In genomic region chr19:19137556-19138109, GRCh38 we compare ENCODE assay signal across 6 cellular contexts. TPM values are rescaled to one million over a fixed set of nuclear protein-coding genes. Genes with fewer than 3 reads are reported as not detected.
A peak's percentile ranks its signal among the peaks of the same experiment; 100 is the strongest.
DNase-seq lines count a peak whose midpoint lies in the region; ATAC-seq and TF ChIP-seq lines count a peak whose summit lies in the region.

No MANE protein-coding gene starts in this region.

- TF ChIP-seq CTCF in AG10803 (conservative IDR thresholded peaks at IDR 0.05; ENCODE audit: low read length): no peak
- TF ChIP-seq CTCF in vagina (IDR thresholded peaks at IDR 0.05): no peak

- no peak for TF ChIP-seq POLR2A in vagina (IDR thresholded peaks at IDR 0.05)

- peak overlapping the region; percentile 53 for H3K9ac ChIP-seq in iPS-18a (ENCODE audit: low read length)

- H3K9me3 ChIP-seq in SJCRH30 (replicated peaks): no peaks in the 10 kb centered on the region
- no peaks in the 10 kb centered on the region for H3K9me3 ChIP-seq in iPS-18a (ENCODE audit: control insufficient read depth, low read depth, low read length)
- H3K9me3 ChIP-seq in vagina: no peaks in the 10 kb centered on the region

- intact Hi-C loops in vagina (cut with DNase I): loop anchor here (5.0 kb wide), 1 partner anchor 75 kb away; the partner anchor contains the start of gene SLC25A42

- DNase-seq in AG10803 (ENCODE audit: low read depth): peak; percentile 8
- DNase-seq in SJCRH30: peak in 1 of 2 experiments; percentile 26
- no peak for DNase-seq in vagina (ENCODE audit: extremely low spot score in 2 of 2)

- H3K4me1 ChIP-seq in SJCRH30: no peaks in the 10 kb centered on the region
- peaks cover 12% of the 10 kb centered on the region for H3K4me1 ChIP-seq in iPS-18a (ENCODE audit: control insufficient read depth, low read depth, low read length)
- H3K4me1 ChIP-seq in vagina: peaks cover 28% of the 10 kb centered on the region

- H3K27me3 ChIP-seq in SJCRH30: no peaks in the 10 kb centered on the region
- peaks cover 10% of the 10 kb centered on the region for H3K27me3 ChIP-seq in iPS-18a (ENCODE audit: control insufficient read depth, insufficient read depth, low read length)
- H3K27me3 ChIP-seq in vagina: no peaks in the 10 kb centered on the region

- ATAC-seq in HG02588 (IDR thresholded peaks at IDR 0.05; ENCODE audit: unreplicated experiment): no peak
- no peak for ATAC-seq in GM18873 (IDR thresholded peaks at IDR 0.05; ENCODE audit: low FRiP score, unreplicated experiment)

- H3K36me3 ChIP-seq in SJCRH30: no peaks in the 10 kb centered on the region
- no peaks in the 10 kb centered on the region for H3K36me3 ChIP-seq in iPS-18a (ENCODE audit: control insufficient read depth, low read depth, low read length)
- no peaks in the 10 kb centered on the region for H3K36me3 ChIP-seq in vagina

- H3K4me3 ChIP-seq in AG10803 (ENCODE audit: low read length) (peak overlapping the region; percentile 97), SJCRH30 (peak overlapping the region; percentile 67), iPS-18a (ENCODE audit: low read length) (peak overlapping the region; percentile 74), vagina (peak overlapping the region; percentile 68 to 95)

- H3K27ac ChIP-seq in SJCRH30 (peak overlapping the region; percentile 36), iPS-18a (ENCODE audit: low read length) (no peak overlapping the region), vagina (peak overlapping the region; percentile 72)

RNA-seq across cellular contexts. Expression of gene TMEM161A, which starts 0.6 kb away (rescaled TPM):
- total RNA-seq in SJCRH30 (2014; rRNA removed; shearing (Covaris generic)): 23.3 and 23.4 TPM in 2 replicates
- total RNA-seq in vagina: 31.7 TPM

RNA-seq across cellular contexts. Expression of gene MEF2B, which starts 32.4 kb away (rescaled TPM):
- not detected in 2 replicates for total RNA-seq in SJCRH30 (2014; rRNA removed; shearing (Covaris generic))
- not detected for total RNA-seq in vagina

RNA-seq across cellular contexts. Expression of gene BORCS8, which starts 54.3 kb away (rescaled TPM):
- total RNA-seq in SJCRH30 (2014; rRNA removed; shearing (Covaris generic)): 24.9 and 26.3 TPM in 2 replicates
- 18.9 TPM for total RNA-seq in vagina

RNA-seq across cellular contexts. Expression of gene RFXANK, which starts 54.4 kb away (rescaled TPM):
- total RNA-seq in SJCRH30 (2014; rRNA removed; shearing (Covaris generic)): 52.5 and 64.2 TPM in 2 replicates
- total RNA-seq in vagina: 61.6 TPM
